In the genomic region with DNA sequence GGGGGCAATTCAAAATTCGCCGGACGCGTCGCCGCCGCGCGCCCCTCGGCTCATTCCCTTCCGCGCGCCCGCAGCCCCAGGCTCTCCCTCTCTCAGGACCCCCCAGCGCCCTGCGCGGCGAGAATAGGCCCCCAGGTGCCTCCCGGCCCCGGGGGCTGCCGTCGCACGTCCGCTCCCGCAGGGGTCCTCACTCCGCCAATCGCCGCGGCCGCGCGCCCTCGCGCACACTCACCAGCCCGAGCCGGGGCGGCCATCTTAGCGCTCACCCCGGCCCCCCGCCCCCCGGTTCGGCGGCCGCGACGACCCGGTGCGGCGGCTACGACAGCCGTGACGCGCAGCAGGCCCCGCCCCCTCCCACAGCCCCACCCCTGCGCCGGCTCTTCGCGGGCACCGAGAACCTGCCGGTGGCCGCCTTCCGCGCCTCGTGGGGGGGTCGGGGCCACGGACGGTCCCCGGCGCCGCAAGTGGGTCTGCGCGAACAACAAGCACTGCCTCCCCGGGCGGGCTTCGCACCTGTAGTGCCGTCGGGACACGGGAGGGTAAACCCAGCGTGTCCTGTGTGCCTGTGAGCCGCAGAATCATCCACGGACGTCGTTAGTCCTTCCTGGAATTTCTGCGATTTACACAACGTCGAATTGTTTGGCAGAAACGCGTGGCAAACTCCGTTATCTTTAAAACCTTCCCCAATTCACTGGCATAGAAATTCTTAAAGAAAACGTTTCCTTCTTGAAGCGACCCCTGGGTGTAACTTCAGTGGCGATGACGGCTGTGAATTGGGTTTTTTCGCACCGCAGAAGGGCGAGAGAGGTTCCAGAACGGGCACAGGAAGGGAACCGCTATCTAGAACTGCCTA, we compare ENCODE assay signal across 8 cellular contexts. TPM values are rescaled to one million over a fixed set of nuclear protein-coding genes. Genes with fewer than 3 reads are reported as not detected.
DNase-seq lines count a peak whose midpoint lies in the region; ATAC-seq, FAIRE-seq and TF ChIP-seq lines count a peak whose summit lies in the region.

No MANE protein-coding gene starts in this region.

- 0 out of 2 replicates have a peak overlapping the region, but pooled peaks have one; percentile 78 for H2BK12ac ChIP-seq in H1 (ENCODE audit: low read depth, low read length)

- no peak overlapping the region; the same call in 1 of the 2 replicates for H2BK20ac ChIP-seq in H1 (ENCODE audit: low read length)

- no peak overlapping the region for H3K4ac ChIP-seq in H1 (replicated peaks; ENCODE audit: insufficient read length, low read depth, low read length)

- peaks cover 8% of the 10 kb centered on the region for H3K9me3 ChIP-seq in KOPT-K1 (ENCODE audit: insufficient read depth, low read length, poor library complexity, severe bottlenecking)
- no peaks in the 10 kb centered on the region for H3K9me3 ChIP-seq in H1 (ENCODE audit: insufficient read depth in 2 of 2, low read depth in 1 of 2, low read length in 1 of 2)
- no peaks in the 10 kb centered on the region for H3K9me3 ChIP-seq in mononuclear cell (ENCODE audit: low read depth, low read length)

- H3K4me2 ChIP-seq in H1 (ENCODE audit: insufficient read depth in 1 of 2, low read depth in 2 of 2, low read length in 2 of 2) = peak overlapping the region; percentile 77 to 97

- H3K9ac ChIP-seq in H1 (replicated peaks in 1 of 4; ENCODE audit: extremely low read depth in 1 of 4, low read depth in 3 of 4, low read length in 3 of 4) = peak overlapping the region; percentile 79 to 95 (median 85)

- H4K5ac ChIP-seq in H1 (ENCODE audit: insufficient read length, low read depth, low read length) = peak overlapping the region; percentile 74

- H3K18ac ChIP-seq in H1 (ENCODE audit: extremely low read depth, low read length) = peak overlapping the region; percentile 98

- peaks cover 28 to 86% of the 10 kb centered on the region in 2 experiments for H3K79me2 ChIP-seq in H1 (ENCODE audit: control insufficient read depth in 1 of 2, insufficient read depth in 2 of 2, low read length in 2 of 2)

- FAIRE-seq in H1 (lab: Jason Lieb, UNC) = no peak

- H3K79me1 ChIP-seq in H1 (ENCODE audit: low read depth, low read length) = no peaks in the 10 kb centered on the region

- H2BK15ac ChIP-seq in H1 (ENCODE audit: low read length) = no peak overlapping the region

- peak overlapping the region; percentile 95 for H4K8ac ChIP-seq in H1 (ENCODE audit: extremely low read depth, insufficient read depth, low read length)

- peak overlapping the region; percentile 84 for H3K56ac ChIP-seq in H1 (replicated peaks; ENCODE audit: insufficient read length, low read depth, low read length)

- H3K4me1 ChIP-seq in H1 (replicated peaks in 1 of 4; ENCODE audit: control insufficient read depth in 3 of 4, insufficient read depth in 4 of 4, low read length in 3 of 4) = peaks cover 0 to 12% (median 6%) of the 10 kb centered on the region in 4 experiments; a peak in 5 of 7 replicates
- H3K4me1 ChIP-seq in mononuclear cell (ENCODE audit: insufficient read depth, low read length) = peaks cover 10% of the 10 kb centered on the region

- CTCF ChIA-PET in BJ (lab: Yijun Ruan, JAX) (interaction anchor here (1.0 kb wide), 1 partner anchor 211 kb away, joined by 3 read pairs; no protein-coding TSS in a partner anchor), H1 (lab: Charles Lee; ENCODE audit: partially characterized antibody) (interaction anchor here (1.4 kb wide), 1 partner anchor 20 kb away, joined by 4 read pairs; no protein-coding TSS in a partner anchor)

- H3K23ac ChIP-seq in H1 (ENCODE audit: insufficient read length) = no peak overlapping the region

- H3K14ac ChIP-seq in H1 (ENCODE audit: insufficient read length) = no peak overlapping the region

- peak in 1 of 2 experiments; percentile 64; a peak in 2 of 3 replicates for TF ChIP-seq POLR2A in H1 (IDR thresholded peaks at IDR 0.05; ENCODE audit: control extremely low read depth in 1 of 2, low read depth in 2 of 2, low read length in 2 of 2)

- POLR2A ChIA-PET in BJ (lab: Charles Lee) = no interaction called here
- POLR2A ChIA-PET in H1 (lab: Charles Lee; ENCODE audit: partially characterized antibody) = interaction anchor here (0.7 to 3.4 kb wide), 9 partner anchors 9 to 308 kb away, joined by 3 to 36 read pairs (median 11); no protein-coding TSS in a partner anchor

- no peak overlapping the region for H2AFZ ChIP-seq in H1 (ENCODE audit: low read length)

- no peaks in the 10 kb centered on the region for H4K20me1 ChIP-seq in H1 (replicated peaks in 1 of 2; ENCODE audit: control insufficient read depth in 1 of 2, insufficient read depth in 2 of 2, low read length in 2 of 2)

- ATAC-seq in GM21619 (IDR thresholded peaks at IDR 0.05; ENCODE audit: unreplicated experiment) = no peak
- ATAC-seq in GM19455 (IDR thresholded peaks at IDR 0.05; ENCODE audit: unreplicated experiment) = no peak

- H3K27me3 ChIP-seq in BJ (ENCODE audit: control insufficient read depth, insufficient read depth, low read length) (peaks cover 15% of the 10 kb centered on the region), H1 (replicated peaks in 1 of 4; ENCODE audit: control insufficient read depth in 3 of 4, extremely low read depth in 1 of 4, insufficient read depth in 3 of 4, low read length in 3 of 4) (no peaks in the 10 kb centered on the region), mononuclear cell (ENCODE audit: insufficient read depth, low read length) (peaks cover 46% of the 10 kb centered on the region)

- WGBS in H1 (ENCODE audit: extremely low coverage in 1 of 2, insufficient coverage in 1 of 2, insufficient read length in 1 of 2, insufficient replicate concordance in 2 of 2, low coverage in 1 of 2, low lambda C conversion rate in 2 of 2, missing lambda C conversion rate in 1 of 2), 2 experiments = 1% methylated on average over 37 of the region's 98 CpGs; no CpG with 5 or more reads in 1 of the 2 experiments

- TF ChIP-seq CTCF in BJ (IDR thresholded peaks at IDR 0.05; ENCODE audit: insufficient read depth, low read depth, low read length) (no peak), H1 (IDR thresholded peaks at IDR 0.05; ENCODE audit: control extremely low read depth in 1 of 3, insufficient read depth in 1 of 3, low read depth in 1 of 3, low read length in 3 of 3) (no peak)

- no peak for TF ChIP-seq EP300 in H1 (IDR thresholded peaks at IDR 0.05; ENCODE audit: borderline replicate concordance in 1 of 2, low read depth in 2 of 2, low read length in 2 of 2)

- H3K27ac ChIP-seq in KOPT-K1 (ENCODE audit: low read depth, low read length, poor library complexity, severe bottlenecking) = peak overlapping the region; percentile 72
- H3K27ac ChIP-seq in H1 (ENCODE audit: low read depth, low read length) = peak overlapping the region; percentile 94

- peak overlapping the region; percentile 97 for H4K91ac ChIP-seq in H1 (replicated peaks; ENCODE audit: insufficient read length, low read length)

- peak overlapping the region; percentile 58 for H3K4me3 ChIP-seq in BJ (ENCODE audit: low read depth, low read length)
- H3K4me3 ChIP-seq in H1 (ENCODE audit: extremely low read depth in 1 of 4, insufficient read depth in 2 of 4, low read depth in 3 of 4, low read length in 4 of 4) = peak overlapping the region; percentile 71 to 95 (median 88)
- peak overlapping the region; percentile 52 for H3K4me3 ChIP-seq in mononuclear cell (ENCODE audit: low read length)

- no peak overlapping the region for H2BK120ac ChIP-seq in H1 (replicated peaks; ENCODE audit: low read depth, low read length)

- no peak overlapping the region for H2AK5ac ChIP-seq in H1 (ENCODE audit: low read depth, low read length)

- peak overlapping the region; percentile 94 for H2BK5ac ChIP-seq in H1 (ENCODE audit: low read depth, low read length)

- peaks cover 10% of the 10 kb centered on the region; the same call in 1 of the 2 replicates for H3K23me2 ChIP-seq in H1 (ENCODE audit: low read depth, low read length)

- DNase-seq in BJ (ENCODE audit: low read depth) (no peak), H1 (ENCODE audit: low read depth in 1 of 2, low spot score in 2 of 2) (peak in 1 of 2 experiments; percentile 83)
- DNase-seq in activated CD8-positive, alpha-beta memory T cell treated with anti-CD3 and anti-CD28 coated beads for 1 hour (ENCODE audit: extremely low read depth in 1 of 2, low read depth in 1 of 2) = peak; percentile 26 to 54
- DNase-seq in stimulated activated CD8-positive, alpha-beta memory T cell treated with anti-CD3 and anti-CD28 coated beads, Interleukin-15, amount 100 ng/mL, for 24 hours (ENCODE audit: low read depth) = peak; percentile 24

- H3K36me3 ChIP-seq in BJ (ENCODE audit: control insufficient read depth, insufficient read depth, low read length) (no peaks in the 10 kb centered on the region), KOPT-K1 (ENCODE audit: insufficient read depth, low read length) (no peaks in the 10 kb centered on the region), H1 (ENCODE audit: control insufficient read depth in 2 of 4, insufficient read depth in 4 of 4, low read length in 3 of 4) (peaks cover 0 to 5% (median under 1%) of the 10 kb centered on the region in 4 experiments; a peak in 2 of 8 replicates)

- no peak for TF ChIP-seq RAD21 in H1 (IDR thresholded peaks at IDR 0.05 in 1 of 2, conservative IDR thresholded peaks at IDR 0.05 in 1 of 2; ENCODE audit: low read depth in 2 of 2, low read length in 2 of 2)

TF ChIP-seq in H1, 55 proteins besides CTCF, POLR2A, EP300 and RAD21 (continues in another document):
- TF ChIP-seq EZH2 (IDR thresholded peaks at IDR 0.05; ENCODE audit: low read depth, low read length, severe bottlenecking) = no peak
- TF ChIP-seq PHF8 (conservative IDR thresholded peaks at IDR 0.05; ENCODE audit: low read depth, low read length) = peak; percentile 64
- TF ChIP-seq SP1 (IDR thresholded peaks at IDR 0.05; ENCODE audit: low read depth, low read length) = no peak
- TF ChIP-seq TAF1 (IDR thresholded peaks at IDR 0.05; ENCODE audit: low read depth, low read length) = peak; percentile 64; the same call in 1 of the 2 replicates
- no peak for TF ChIP-seq GABPA (IDR thresholded peaks at IDR 0.05; ENCODE audit: borderline replicate concordance, insufficient read depth, low read length)
- TF ChIP-seq CBX5 (IDR thresholded peaks at IDR 0.05; ENCODE audit: low read depth, low read length) = no peak
- TF ChIP-seq CHD1 (IDR thresholded peaks at IDR 0.05; ENCODE audit: low read depth, low read length) = no peak; the same call in 1 of the 2 replicates
- TF ChIP-seq HDAC6 (IDR thresholded peaks at IDR 0.05; ENCODE audit: low read depth, low read length) = no peak

RNA-seq across cellular contexts. Expression of gene USP44, which starts 2.5 kb away (rescaled TPM):
- polyA plus RNA-seq in BJ (2011; rRNA removed) = 1.2 and 1.7 TPM in 2 replicates
- polyA minus RNA-seq in BJ (2011; rRNA and poly(A)+ RNA removed) = 0.57 and 0.85 TPM in 2 replicates
- 191 and 197 TPM in 2 replicates for total RNA-seq in H1 (2021; fragmentation: NEBNext Ultra II Directional; extraction: Animal tissue kit (Norgen Biotek cat#: 25700))
- polyA plus RNA-seq in H1 (2011; rRNA removed) = 88.6 and 129 TPM in 2 replicates
- 102 TPM for polyA plus RNA-seq in H1 (2011; cell fraction: cytosol; rRNA removed)
- polyA plus RNA-seq in H1 (2011; cell fraction: nucleus; rRNA removed) = 62.2 TPM
- 96.7 to 143 TPM (median 115 TPM) in 4 replicates for polyA plus RNA-seq in H1 (2012, experiment 1 of 2)
- 7.8 TPM for polyA plus RNA-seq in H1 (2012, experiment 2 of 2)
- 140 TPM for polyA plus RNA-seq in H1 (2013, experiment 1 of 2)
- polyA plus RNA-seq in H1 (2013, experiment 2 of 2) = 167 TPM
- 566 and 846 TPM in 2 replicates for polyA minus RNA-seq in H1 (2011; rRNA and poly(A)+ RNA removed)
- 126 TPM for polyA minus RNA-seq in H1 (2011; cell fraction: cytosol; rRNA and poly(A)+ RNA removed)
- 167 TPM for polyA minus RNA-seq in H1 (2011; cell fraction: nucleus; rRNA and poly(A)+ RNA removed)
- 6.3 TPM for total RNA-seq in mononuclear cell

Comparison
In these comparisons a context has a peak if more than half of its experiments do, and no peak if none do; other contexts are left out.
1. RNA of gene USP44, which starts 2.5 kb away (total RNA-seq): 191 to 197 TPM in H1; 6.3 TPM in mononuclear cell (single experiment); every median in the first group is over 10 times any median in the second.
2. Peak in every context shown above with its lines, with median percentiles within 50 percentile points of each other: H3K4me3 ChIP-seq.